8 cellular contexts compared by ENCODE assay signal in genomic region chr7:27130540-27131389, GRCh38. TPM values are rescaled to one million over a fixed set of nuclear protein-coding genes. Genes with fewer than 3 reads are reported as not detected.
A peak's percentile ranks its signal among the peaks of the same experiment; 100 is the strongest.
DNase-seq lines count a peak whose midpoint lies in the region; ATAC-seq, FAIRE-seq and TF ChIP-seq lines count a peak whose summit lies in the region.

Gene HOXA4 (minus strand): TSS chr7:27130757. CDS start chr7:27130733, 24 bp downstream.

- peaks cover 16% of the 10 kb centered on the region for H3K4me1 Mint-ChIP-seq in activated naive CD4-positive, alpha-beta T cell treated with anti-CD3 and anti-CD28 coated beads, Interleukin-2, amount 10 ng/mL, durations not matched to agents 7 days and 5 days

- peaks cover 21 to 97% (median 88%) of the 10 kb centered on the region in 9 donors for H3K27me3 ChIP-seq in heart left ventricle

- no peak within 1 kb of the TSS for H3K27ac Mint-ChIP-seq in activated naive CD4-positive, alpha-beta T cell treated with anti-CD3 and anti-CD28 coated beads, Interleukin-2, amount 10 ng/mL, durations not matched to agents 7 days and 5 days

- peak within 1 kb of the TSS; percentile 35 to 89 (median 66) for H3K27ac ChIP-seq in heart left ventricle

- peak in 1 of 2 donors; percentile 56 for TF ChIP-seq POLR2A in heart left ventricle (IDR thresholded peaks at IDR 0.05)

- CTCF ChIA-PET in HEK293T (lab: Yijun Ruan, JAX), result interaction anchor here (1.4 kb wide), 2 partner anchors 11 to 48 kb away, joined by 3 read pairs; no protein-coding TSS in a partner anchor
- CTCF ChIA-PET in activated naive CD4-positive, alpha-beta T cell treated with anti-CD3 and anti-CD28 coated beads, Interleukin-2, amount 10 ng/mL, durations not matched to agents 7 days and 5 days (lab: Charles Lee), result no interaction called here

- H3K9me3 Mint-ChIP-seq in activated naive CD4-positive, alpha-beta T cell treated with anti-CD3 and anti-CD28 coated beads, Interleukin-2, amount 10 ng/mL, durations not matched to agents 7 days and 5 days, result no peaks in the 10 kb centered on the region

- peak; percentile 98 for FAIRE-seq in urothelium cell line (lab: Jason Lieb, UNC)

- no peaks in the 10 kb centered on the region for H3K36me3 Mint-ChIP-seq in activated naive CD4-positive, alpha-beta T cell treated with anti-CD3 and anti-CD28 coated beads, Interleukin-2, amount 10 ng/mL, durations not matched to agents 7 days and 5 days

- H3K9me3 ChIP-seq in heart left ventricle, result no peaks in the 10 kb centered on the region

- POLR2A ChIA-PET in HEK293T (lab: Yijun Ruan, JAX), result interaction anchor here (0.7 to 5.3 kb wide), 19 partner anchors 10 to 1269 kb away, joined by 3 to 103 read pairs (median 4); partner anchors contain the start of genes HOXA5, HOXA7 and SKAP2

- intact Hi-C loops in heart left ventricle (cut with DNase I), result loop anchor here in 3 of 10 donors (5.0 kb wide), 2 partner anchors 33 to 268 kb away; partner anchors contain the start of genes SKAP2 (in 2 of the 3) and HOXA1 (in 1 of the 3)

- peak within 1 kb of the TSS; percentile 43 for H3K4me3 Mint-ChIP-seq in activated naive CD4-positive, alpha-beta T cell treated with anti-CD3 and anti-CD28 coated beads, Interleukin-2, amount 10 ng/mL, durations not matched to agents 7 days and 5 days

- peak; percentile 77 to 96 (median 89) for ATAC-seq in heart left ventricle

- peaks cover 0 to 16% (median 0%) of the 10 kb centered on the region in 12 donors for H3K4me1 ChIP-seq in heart left ventricle

- in situ Hi-C loops in ACHN (cut with HindIII; ENCODE audit: low pct_ligation_motif_present, low pct_unique_long_range_greater_than_20kb, low sequenced_read_pairs) (no loop called here), SK-MEL-5 (cut with HindIII; ENCODE audit: low pct_unique_long_range_greater_than_20kb, low sequenced_read_pairs) (no loop called here)

- H3K27me3 Mint-ChIP-seq in activated naive CD4-positive, alpha-beta T cell treated with anti-CD3 and anti-CD28 coated beads, Interleukin-2, amount 10 ng/mL, durations not matched to agents 7 days and 5 days, result peaks cover 44% of the 10 kb centered on the region

- H3K36me3 ChIP-seq in heart left ventricle, result no peaks in the 10 kb centered on the region

- no peak for TF ChIP-seq CTCF in heart left ventricle (IDR thresholded peaks at IDR 0.05)

- WGBS in heart left ventricle, 4 donors, result 2 to 8% (median 6%) methylated on average over 46 to 67 of the region's 67 CpGs

- peak; percentile 96 for DNase-seq in ACHN
- DNase-seq in HEK293T (ENCODE audit: extremely low spot score), result peak; percentile 78
- peak; percentile 77 for DNase-seq in SK-MEL-5 (ENCODE audit: low read depth, low spot score)
- peak; percentile 62 for DNase-seq in activated naive CD4-positive, alpha-beta T cell treated with anti-CD3 and anti-CD28 coated beads, Interleukin-2, amount 10 ng/mL, durations not matched to agents 7 days and 5 days
- DNase-seq in heart left ventricle, result peak; percentile 75 to 89 (median 78)
- peak; percentile 67 for DNase-seq in pulmonary artery endothelial cell (ENCODE audit: low read depth, low spot score)
- peak; percentile 98 for DNase-seq in urothelium cell line (ENCODE audit: low spot score)
- DNase-seq in 8988T, result no peak

- H3K4me3 ChIP-seq in heart left ventricle, result peak within 1 kb of the TSS; percentile 34 to 67 (median 54)

TF ChIP-seq in HEK293T, 16 proteins besides CTCF, POLR2A, EP300 and RAD21:
- TF ChIP-seq ARNT (IDR thresholded peaks at IDR 0.05), result 0 out of 2 replicates have a peak, but pooled peaks have one; percentile 37
- 0 out of 2 replicates have a peak, but pooled peaks have one; percentile 31 for TF ChIP-seq PKNOX1 (IDR thresholded peaks at IDR 0.05)
- peak; percentile 69; the same call in 1 of the 2 replicates for TF ChIP-seq HDGF (IDR thresholded peaks at IDR 0.05; ENCODE audit: borderline replicate concordance)
- TF ChIP-seq FOXA1 (IDR thresholded peaks at IDR 0.05), result no peak
- TF ChIP-seq FOXM1 (IDR thresholded peaks at IDR 0.05; ENCODE audit: borderline replicate concordance), result no peak
- TF ChIP-seq L3MBTL2 (conservative IDR thresholded peaks at IDR 0.05), result peak; percentile 83

RNA-seq across cellular contexts. Expression of gene HOXA4, which starts in this region (rescaled TPM):
- total RNA-seq in SK-MEL-5 (2014; rRNA removed; shearing (Covaris generic)), result 0.50 and 0.83 TPM in 2 replicates
- polyA plus RNA-seq in SK-MEL-5 (2015; cell fraction: cytosol; rRNA removed), result 0.79 and 1.3 TPM in 2 replicates
- polyA plus RNA-seq in SK-MEL-5 (2015; cell fraction: nucleus; rRNA removed), result 1.0 and 1.2 TPM in 2 replicates
- total RNA-seq in heart left ventricle (1 to 10 TPM in 3 of 9 donors, under 1 TPM in 5, not detected in 1; 0.23 to 2.6 (median 0.88) TPM), pulmonary artery endothelial cell (0.26 and 0.74 TPM in 2 replicates)
- polyA plus RNA-seq in heart left ventricle, result under 1 TPM; 0.50 to 0.69 TPM

Comparison
In these comparisons a context has a peak if more than half of its experiments do, and no peak if none do; other contexts are left out.
1. Peak in DNase-seq in pulmonary artery endothelial cell; RNA of the gene not detected or under 1 TPM.